In the genomic region with DNA sequence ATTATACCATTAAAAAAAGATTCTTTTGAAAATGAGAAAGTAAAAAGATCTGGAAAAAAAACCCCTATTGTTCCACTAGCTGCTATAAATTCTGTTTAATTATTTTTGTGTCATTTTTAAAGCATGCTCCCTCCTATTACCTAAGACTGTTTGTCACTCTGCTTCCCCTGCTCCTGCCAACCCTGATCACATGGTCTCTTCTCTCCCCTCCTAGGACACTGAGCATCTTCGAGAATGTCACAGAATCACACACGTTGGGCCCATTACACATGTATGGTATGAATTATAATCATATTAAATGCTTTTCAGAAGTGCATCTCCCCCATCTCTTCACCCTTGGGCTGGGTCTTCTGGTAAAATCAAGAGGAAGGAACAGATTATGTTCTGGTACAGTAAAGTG, we compare ENCODE assay signal across 24 cellular contexts. TPM values are rescaled to one million over a fixed set of nuclear protein-coding genes. Genes with fewer than 3 reads are reported as not detected.
"Had no signal": no experiment of that assay in that cellular context is flagged by ENCODE, and none has a peak within 500 bp of the region (broad histone marks: within the 10 kb centered on the region; RNA-seq: fewer than 3 reads in every experiment).

No MANE protein-coding gene starts in this region.

- H3K36me3 ChIP-seq: brain microvascular endothelial cell, colonic mucosa, esophagus squamous epithelium, gastroesophageal sphincter, heart right ventricle had no signal

- DNase-seq: activated CD4-positive, alpha-beta memory T cell treated with anti-CD3 and anti-CD28 coated beads, Interleukin-2, amount 10 ng/mL, durations not matched to agents 7 days and 5 days; activated CD4-positive, alpha-beta T cell treated with anti-CD3 and anti-CD28 coated beads for 1 hour; activated CD4-positive, alpha-beta T cell treated with anti-CD3 and anti-CD28 coated beads for 4 hours; activated CD4-positive, alpha-beta T cell treated with anti-CD3 and anti-CD28 coated beads, Interleukin-2, amount 10 ng/mL, durations not matched to agents 7 days and 5 days; activated CD4-positive, alpha-beta T cell treated with anti-CD3 and anti-CD28 coated beads, Interleukin-2, amount 50 U/mL, for 4 hours; activated effector memory CD4-positive, alpha-beta T cell treated with Interleukin-2 at 50 U/mL for 16 hours; activated gamma-delta T cell treated with Interleukin-2 at 50 U/mL for 16 hours; activated naive CD4-positive, alpha-beta T cell treated with anti-CD3 and anti-CD28 coated beads, Interleukin-2, amount 50 U/mL, for 16 hours; activated naive CD4-positive, alpha-beta T cell treated with Interleukin-2 at 50 U/mL for 16 hours; activated T-cell treated with anti-CD3 and anti-CD28 coated beads, Interleukin-2, amount 50 U/mL, for 4 hours; amniotic stem cell; anterior cingulate cortex; brain microvascular endothelial cell; colonic mucosa; effector CD8-positive, alpha-beta T cell; esophagus squamous epithelium; foreskin melanocyte; heart right ventricle; T-helper 2 cell had no signal

- H3K4me3 ChIP-seq: colonic mucosa, esophagus squamous epithelium, gastroesophageal sphincter, heart right ventricle had no signal

- H3K27ac ChIP-seq: brain microvascular endothelial cell, colonic mucosa, epithelial cell of prostate, esophagus squamous epithelium, gastroesophageal sphincter, heart right ventricle, VCaP had no signal

- H3K4me1 ChIP-seq: colonic mucosa had no signal

- H3K9me3 ChIP-seq: colonic mucosa, esophagus squamous epithelium, gastroesophageal sphincter, heart right ventricle had no signal

RNA-seq across cellular contexts. Expression of a gene that starts 6.2 kb away (rescaled TPM):
- total RNA-seq: activated CD4-positive, alpha-beta memory T cell treated with anti-CD3 and anti-CD28 coated beads, Interleukin-2, amount 10 ng/mL, durations not matched to agents 7 days and 5 days; activated CD4-positive, alpha-beta T cell treated with anti-CD3 and anti-CD28 coated beads, Interleukin-2, amount 10 ng/mL, durations not matched to agents 7 days and 5 days; activated T-cell treated with anti-CD3 and anti-CD28 coated beads, Interleukin-2, amount 50 U/mL, for 4 hours; activated T-helper 17 cell treated with anti-CD3 and anti-CD28 coated beads, Interleukin-2, amount 50 U/mL, for 72 hours; esophagus squamous epithelium; T-helper 1 cell treated with Interleukin-12 subunit alpha and Interleukin-12 subunit beta and Interleukin-4 antibody, amounts not matched to agents 30 ng/mL and 1 ng/mL, for 36 hours had no signal
